ENCODE assay signal across 1 cellular context in genomic region chr1:201277441-201277840, GRCh38.
TF ChIP-seq lines count a peak whose summit lies in the region.

No MANE protein-coding gene starts in this region.

TF ChIP-seq in A549, 52 proteins besides CTCF, POLR2A, EP300 and RAD21 (continued from another document):
- TF ChIP-seq MYC (IDR thresholded peaks at IDR 0.05; ENCODE audit: borderline replicate concordance, low read length) = no peak
- TF ChIP-seq BHLHE40 (IDR thresholded peaks at IDR 0.05; ENCODE audit: low read depth, low read length) = no peak
- TF ChIP-seq, protein P1, sequence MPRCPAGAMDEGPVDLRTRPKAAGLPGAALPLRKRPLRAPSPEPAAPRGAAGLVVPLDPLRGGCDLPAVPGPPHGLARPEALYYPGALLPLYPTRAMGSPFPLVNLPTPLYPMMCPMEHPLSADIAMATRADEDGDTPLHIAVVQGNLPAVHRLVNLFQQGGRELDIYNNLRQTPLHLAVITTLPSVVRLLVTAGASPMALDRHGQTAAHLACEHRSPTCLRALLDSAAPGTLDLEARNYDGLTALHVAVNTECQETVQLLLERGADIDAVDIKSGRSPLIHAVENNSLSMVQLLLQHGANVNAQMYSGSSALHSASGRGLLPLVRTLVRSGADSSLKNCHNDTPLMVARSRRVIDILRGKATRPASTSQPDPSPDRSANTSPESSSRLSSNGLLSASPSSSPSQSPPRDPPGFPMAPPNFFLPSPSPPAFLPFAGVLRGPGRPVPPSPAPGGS (IDR thresholded peaks at IDR 0.05) = no peak
- no peak for TF ChIP-seq HMGXB4 (CRISPR knock-in tag; IDR thresholded peaks at IDR 0.05; ENCODE audit: borderline replicate concordance)
- TF ChIP-seq NR3C1 (IDR thresholded peaks at IDR 0.05) = no peak
- no peak for TF ChIP-seq CBX2 (IDR thresholded peaks at IDR 0.05; ENCODE audit: borderline replicate concordance, low read depth)
- no peak for TF ChIP-seq HES2 (IDR thresholded peaks at IDR 0.05)
- no peak for TF ChIP-seq NPAS2 (CRISPR knock-in tag; IDR thresholded peaks at IDR 0.05; ENCODE audit: borderline replicate concordance)
- TF ChIP-seq, protein P2, sequence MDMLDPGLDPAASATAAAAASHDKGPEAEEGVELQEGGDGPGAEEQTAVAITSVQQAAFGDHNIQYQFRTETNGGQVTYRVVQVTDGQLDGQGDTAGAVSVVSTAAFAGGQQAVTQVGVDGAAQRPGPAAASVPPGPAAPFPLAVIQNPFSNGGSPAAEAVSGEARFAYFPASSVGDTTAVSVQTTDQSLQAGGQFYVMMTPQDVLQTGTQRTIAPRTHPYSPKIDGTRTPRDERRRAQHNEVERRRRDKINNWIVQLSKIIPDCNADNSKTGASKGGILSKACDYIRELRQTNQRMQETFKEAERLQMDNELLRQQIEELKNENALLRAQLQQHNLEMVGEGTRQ (IDR thresholded peaks at IDR 0.05) = no peak
